ENCODE assay signal across 12 cellular contexts in the genomic region with DNA sequence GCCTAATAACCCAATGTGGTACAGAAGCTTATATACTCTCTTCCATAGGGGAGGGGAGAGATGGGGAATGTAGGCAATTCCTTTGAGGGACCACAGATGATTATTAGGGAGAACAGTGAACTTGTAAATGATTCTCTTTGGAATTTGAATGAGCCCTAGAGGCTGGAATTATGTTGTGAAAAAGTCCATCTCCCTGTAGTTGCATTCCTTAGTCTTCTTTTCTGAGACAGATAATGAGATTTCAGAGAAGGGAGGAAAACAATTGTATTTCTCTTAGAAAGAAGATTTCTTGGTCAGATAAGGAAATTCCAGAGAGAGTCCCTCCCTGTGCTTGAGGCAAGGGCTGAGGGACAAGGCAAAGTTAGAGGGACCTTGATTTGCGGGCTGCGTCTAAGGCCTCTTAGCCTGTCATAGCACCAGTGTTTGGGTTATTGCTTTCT.
A peak's percentile ranks its signal among the peaks of the same experiment; 100 is the strongest.
DNase-seq lines count a peak whose midpoint lies in the region; ATAC-seq and TF ChIP-seq lines count a peak whose summit lies in the region.
"Had no signal": no experiment of that assay in that cellular context is flagged by ENCODE, and none has a peak within 500 bp of the region (broad histone marks: within the 10 kb centered on the region; RNA-seq: fewer than 3 reads in every experiment).

No MANE protein-coding gene starts in this region.

- H3K79me1 ChIP-seq in trophoblast cell (ENCODE audit: low read length), result peaks cover 26% of the 10 kb centered on the region

- no peak overlapping the region for H3K4me3 ChIP-seq in RWPE2 (ENCODE audit: severe bottlenecking)
- H3K4me3 ChIP-seq in fibroblast of the aortic adventitia (ENCODE audit: low read depth, low read length), result no peak overlapping the region
- H3K4me3 ChIP-seq in trophoblast cell (ENCODE audit: low read depth, low read length), result no peak overlapping the region

- peaks cover 6% of the 10 kb centered on the region for H3K79me2 ChIP-seq in trophoblast cell (ENCODE audit: control insufficient read depth, insufficient read depth, low read length, poor library complexity)

- H3K27me3 Mint-ChIP-seq in activated CD8-positive, alpha-beta T cell treated with anti-CD3 and anti-CD28 coated beads for 36 hours, result no peaks in the 10 kb centered on the region
- H3K27me3 Mint-ChIP-seq: central memory CD8-positive, alpha-beta T cell; stimulated activated naive CD8-positive, alpha-beta T cell treated with anti-CD3 and anti-CD28 coated beads, Interleukin-15, Interleukin-2, amounts not matched to agents 100 ng/mL and 50 ng/mL, for 24 hours had no signal

- H3K9me3 ChIP-seq in RWPE2 (ENCODE audit: severe bottlenecking) (no peaks in the 10 kb centered on the region), trophoblast cell (ENCODE audit: insufficient read depth, low read depth, low read length) (peaks cover 7% of the 10 kb centered on the region)

- no peak overlapping the region for H3K14ac ChIP-seq in trophoblast cell (ENCODE audit: low read length)

- H3K36me3 ChIP-seq in RWPE2 (ENCODE audit: low read depth), result no peaks in the 10 kb centered on the region
- H3K36me3 ChIP-seq in trophoblast cell (ENCODE audit: control insufficient read depth in 1 of 2, insufficient read depth in 2 of 2, low read length in 2 of 2), result peaks cover 2 to 5% of the 10 kb centered on the region in 2 experiments
- H3K36me3 ChIP-seq: WERI-Rb-1 had no signal

- H3K27ac ChIP-seq in RWPE2 (ENCODE audit: poor library complexity, severe bottlenecking), result peak overlapping the region; percentile 96
- peak overlapping the region; percentile 97 for H3K27ac ChIP-seq in trophoblast cell (ENCODE audit: low read depth, low read length)
- H3K27ac ChIP-seq: WERI-Rb-1 had no signal

- H3K9me3 Mint-ChIP-seq in activated CD8-positive, alpha-beta T cell treated with anti-CD3 and anti-CD28 coated beads for 36 hours, result peaks cover 13% of the 10 kb centered on the region
- H3K9me3 Mint-ChIP-seq: central memory CD8-positive, alpha-beta T cell; stimulated activated naive CD8-positive, alpha-beta T cell treated with anti-CD3 and anti-CD28 coated beads, Interleukin-15, Interleukin-2, amounts not matched to agents 100 ng/mL and 50 ng/mL, for 24 hours had no signal

- H3K36me3 Mint-ChIP-seq in activated CD8-positive, alpha-beta T cell treated with anti-CD3 and anti-CD28 coated beads for 36 hours (ENCODE audit: low read depth), result no peaks in the 10 kb centered on the region

- no peak overlapping the region for H4K91ac ChIP-seq in trophoblast cell (ENCODE audit: low read depth, low read length)

- H3K4ac ChIP-seq in trophoblast cell (ENCODE audit: low read depth, low read length), result no peak overlapping the region

- no peak overlapping the region for H3K4me3 Mint-ChIP-seq in activated CD8-positive, alpha-beta T cell treated with anti-CD3 and anti-CD28 coated beads for 36 hours
- H3K4me3 Mint-ChIP-seq: central memory CD8-positive, alpha-beta T cell; stimulated activated naive CD8-positive, alpha-beta T cell treated with anti-CD3 and anti-CD28 coated beads, Interleukin-15, Interleukin-2, amounts not matched to agents 100 ng/mL and 50 ng/mL, for 24 hours had no signal

- no peak overlapping the region for H2AFZ ChIP-seq in trophoblast cell (ENCODE audit: insufficient read depth, low read length, poor library complexity)

- no peak overlapping the region for H3K27ac Mint-ChIP-seq in activated CD8-positive, alpha-beta T cell treated with anti-CD3 and anti-CD28 coated beads for 36 hours
- H3K27ac Mint-ChIP-seq: stimulated activated naive CD8-positive, alpha-beta T cell treated with anti-CD3 and anti-CD28 coated beads, Interleukin-15, Interleukin-2, amounts not matched to agents 100 ng/mL and 50 ng/mL, for 24 hours had no signal

- H2BK12ac ChIP-seq in trophoblast cell (ENCODE audit: low read length), result no peak overlapping the region

- no peak overlapping the region for H2AK5ac ChIP-seq in trophoblast cell (ENCODE audit: low read length)

- peak overlapping the region; percentile 22 for H3K4me2 ChIP-seq in trophoblast cell (ENCODE audit: low read length)

- POLR2A ChIA-PET in activated CD8-positive, alpha-beta T cell treated with anti-CD3 and anti-CD28 coated beads for 36 hours (lab: Charles Lee), result interaction anchor here (0.7 kb wide), 1 partner anchor 371 kb away, joined by 3 read pairs; no protein-coding TSS in a partner anchor

- H3K27me3 ChIP-seq in RWPE2 (ENCODE audit: insufficient read depth, poor library complexity, severe bottlenecking) (no peaks in the 10 kb centered on the region), trophoblast cell (ENCODE audit: insufficient read depth, low read length) (no peaks in the 10 kb centered on the region)

- ATAC-seq in RWPE2 (ENCODE audit: low read depth), result no peak
- ATAC-seq in activated CD8-positive, alpha-beta T cell treated with anti-CD3 and anti-CD28 coated beads for 36 hours, result no peak
- ATAC-seq in GM21723 (IDR thresholded peaks at IDR 0.05; ENCODE audit: unreplicated experiment), result no peak

- TF ChIP-seq CTCF in RWPE2 (IDR thresholded peaks at IDR 0.05; ENCODE audit: poor library complexity, severe bottlenecking) (no peak), fibroblast of the aortic adventitia (IDR thresholded peaks at IDR 0.05; ENCODE audit: insufficient read depth, low read length) (no peak)
- TF ChIP-seq CTCF in activated CD8-positive, alpha-beta T cell treated with anti-CD3 and anti-CD28 coated beads for 36 hours (IDR thresholded peaks at IDR 0.05), result no peak

- CTCF ChIA-PET in activated CD8-positive, alpha-beta T cell treated with anti-CD3 and anti-CD28 coated beads for 36 hours (lab: Charles Lee), result interaction anchor here (1.0 to 2.1 kb wide), 3 partner anchors 10 to 36 kb away, joined by 3 to 4 read pairs (median 4); no protein-coding TSS in a partner anchor

- H3K23ac ChIP-seq in trophoblast cell (ENCODE audit: low read length), result no peak overlapping the region

- DNase-seq in G401 (ENCODE audit: low spot score), result peak; percentile 38
- no peak for DNase-seq in RWPE2 (ENCODE audit: low spot score)
- peak; percentile 15 for DNase-seq in fibroblast of the aortic adventitia (ENCODE audit: low read depth)
- peak; percentile 75 to 92 for DNase-seq in trophoblast cell
- no peak for DNase-seq in activated CD8-positive, alpha-beta T cell treated with anti-CD3 and anti-CD28 coated beads for 36 hours
- no peak for DNase-seq in DMS53 (lab: John Stamatoyannopoulos, UW)
- DNase-seq in NCI-H1436 treated with DMSO at 0.1 percent for 48 hours (lab: John Stamatoyannopoulos, UW), result no peak
- DNase-seq: activated T-cell treated with anti-CD3 and anti-CD28 coated beads, Interleukin-2, amount 50 U/mL, for 1 hour; WERI-Rb-1 had no signal

- intact Hi-C loops in activated CD8-positive, alpha-beta T cell treated with anti-CD3 and anti-CD28 coated beads for 36 hours (cut with micrococcal nuclease), result no loop called here

- H3K4me1 ChIP-seq in RWPE2 (ENCODE audit: insufficient read depth, poor library complexity, severe bottlenecking) (peaks cover 32% of the 10 kb centered on the region), trophoblast cell (ENCODE audit: control insufficient read depth in 1 of 2, insufficient read depth in 2 of 2, low read length in 2 of 2) (peaks cover 4 to 6% of the 10 kb centered on the region in 2 experiments)

- H4K12ac ChIP-seq in trophoblast cell (ENCODE audit: low read depth, low read length), result no peak overlapping the region

- no peak overlapping the region for H2BK120ac ChIP-seq in trophoblast cell (ENCODE audit: insufficient read depth, low read length, poor library complexity)

- no peak overlapping the region for H3K9ac ChIP-seq in trophoblast cell (ENCODE audit: low read length)

- peaks cover 33% of the 10 kb centered on the region for H3K4me1 Mint-ChIP-seq in activated CD8-positive, alpha-beta T cell treated with anti-CD3 and anti-CD28 coated beads for 36 hours (ENCODE audit: low read depth)

- peak overlapping the region; percentile 33 for H2BK5ac ChIP-seq in trophoblast cell (ENCODE audit: low read depth, low read length, poor library complexity)

- H3K18ac ChIP-seq in trophoblast cell (ENCODE audit: low read length), result no peak overlapping the region

- in situ Hi-C loops in G401 (cut with HindIII; ENCODE audit: low sequenced_read_pairs), result no loop called here

- H4K8ac ChIP-seq in trophoblast cell (ENCODE audit: low read depth, low read length), result no peak overlapping the region

- no CpG with 5 or more reads among the region's 2 CpGs for WGBS in trophoblast cell (ENCODE audit: extremely low coverage, insufficient coverage, insufficient read length)

Comparison
In these comparisons a context has a peak if more than half of its experiments do, and no peak if none do; other contexts are left out.
1. DNase-seq: peak in G401 (single experiment), fibroblast of the aortic adventitia (single experiment) and trophoblast cell (2 of 2); none in RWPE2 (single experiment), activated CD8-positive, alpha-beta T cell treated with anti-CD3 and anti-CD28 coated beads for 36 hours (single experiment), DMS53 (single experiment) and NCI-H1436 treated with DMSO at 0.1 percent for 48 hours (single experiment).